ENCODE assay signal across 8 cellular contexts in genomic region chr17:78133971-78134898, GRCh38.
DNase-seq lines count a peak whose midpoint lies in the region; ATAC-seq and TF ChIP-seq lines count a peak whose summit lies in the region.

No MANE protein-coding gene starts in this region.

- no peak overlapping the region for H3K27ac ChIP-seq in HL-60 (replicated peaks)

- no peaks in the 10 kb centered on the region for H3K27me3 ChIP-seq in HL-60 (ENCODE audit: insufficient read depth, poor library complexity, severe bottlenecking)

- no peak overlapping the region; the same call in 1 of the 2 replicates for H3K4me3 ChIP-seq in HL-60 (replicated peaks; ENCODE audit: insufficient read depth, low read length)

- ATAC-seq in HG03571 (IDR thresholded peaks at IDR 0.05; ENCODE audit: unreplicated experiment), result no peak
- ATAC-seq in HG03196 (IDR thresholded peaks at IDR 0.05; ENCODE audit: unreplicated experiment), result no peak

- TF ChIP-seq CTCF in HL-60 (IDR thresholded peaks at IDR 0.05; ENCODE audit: insufficient read depth, low read length), result peak; percentile 33

- DNase-seq in CD1c-positive myeloid dendritic cell (ENCODE audit: extremely low spot score) (peak; percentile 64), HL-60 (ENCODE audit: low read depth in 1 of 2, low spot score in 1 of 2) (peak in 1 of 2 experiments; percentile 75), SHP77 treated with DMSO at 0.1 percent for 48 hours (lab: John Stamatoyannopoulos, UW) (peak; percentile 58), iPS DF 19.7 (ENCODE audit: low read depth, low spot score) (peak; percentile 73)
- DNase-seq in activated naive CD4-positive, alpha-beta T cell (lab: John Stamatoyannopoulos, UW), result peak in 3 of 4 experiments; percentile 41 to 67 (median 55)
- peak in 2 of 3 donors; percentile 60 to 66 for DNase-seq in stimulated activated CD4-positive, alpha-beta T cell treated with anti-CD3 and anti-CD28 coated beads, TNF-alpha, amount 100 ng/mL, for 1 hour (ENCODE audit: low read depth in 3 of 3, low spot score in 1 of 3)
